Comparison of ENCODE assay signal across 1 cellular context in the genomic region with DNA sequence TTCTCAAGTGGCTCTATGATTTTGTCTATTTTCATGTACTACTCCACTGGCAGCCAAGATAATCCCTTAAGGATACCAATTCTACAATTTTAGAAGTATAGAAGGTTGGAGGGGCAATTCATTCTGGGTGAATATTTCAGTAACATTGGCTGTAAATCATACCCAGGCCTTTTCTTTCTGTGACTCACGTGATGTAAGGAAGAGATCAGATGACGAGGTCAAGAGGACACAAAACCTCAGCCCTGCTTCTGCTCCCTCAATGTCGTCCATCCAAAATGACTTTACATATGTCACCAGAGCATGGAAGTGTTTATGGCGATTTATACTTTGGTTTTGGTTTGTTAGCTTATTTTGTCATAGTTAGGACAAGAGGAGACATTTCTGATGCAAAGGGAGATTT.
A peak's percentile ranks its signal among the peaks of the same experiment; 100 is the strongest.
TF ChIP-seq lines count a peak whose summit lies in the region.

No MANE protein-coding gene starts in this region.

TF ChIP-seq in IMR-90, 13 proteins besides CTCF, POLR2A, EP300 and RAD21:
- TF ChIP-seq BHLHE40 (IDR thresholded peaks at IDR 0.05; ENCODE audit: low read depth, low read length) (0 out of 2 replicates have a peak, but pooled peaks have one; percentile 25), SMC3 (IDR thresholded peaks at IDR 0.05; ENCODE audit: low read depth, low read length) (no peak), USF2 (IDR thresholded peaks at IDR 0.05; ENCODE audit: low read depth, low read length) (0 out of 2 replicates have a peak, but pooled peaks have one; percentile 4)
TF ChIP-seq in IMR-90: peak in this region for 2.
